15 cellular contexts compared by ENCODE assay signal in the genomic region with DNA sequence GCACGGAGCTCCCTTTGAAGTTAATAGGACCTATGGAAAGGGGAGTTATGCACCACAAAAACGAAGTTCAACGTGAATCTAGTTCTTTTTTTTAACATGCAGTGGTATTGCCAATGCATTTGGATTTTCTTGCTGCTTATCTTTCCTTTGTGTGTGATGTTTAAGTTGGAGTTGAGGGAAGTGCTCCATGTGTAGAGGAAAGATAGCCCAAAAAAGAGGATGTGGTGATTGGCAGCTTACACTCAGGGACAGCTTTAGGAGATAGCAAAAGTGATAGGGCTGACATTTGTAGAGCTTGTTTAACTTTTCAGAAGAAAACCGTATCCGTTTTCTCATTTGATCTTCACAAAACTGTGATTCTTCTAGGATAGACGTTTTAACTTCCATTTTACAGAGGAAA.
"Had no signal": no experiment of that assay in that cellular context is flagged by ENCODE, and none has a peak within 500 bp of the region (broad histone marks: within the 10 kb centered on the region; RNA-seq: fewer than 3 reads in every experiment).

No MANE protein-coding gene starts in this region.

- H3K4me3 ChIP-seq: colonic mucosa, spleen, tibial nerve had no signal

- H3K27ac Mint-ChIP-seq: activated CD4-positive, alpha-beta T cell treated with anti-CD3 and anti-CD28 coated beads, Interleukin-2, amount 10 ng/mL, durations not matched to agents 24 days and 14 days; activated naive CD4-positive, alpha-beta T cell treated with anti-CD3 and anti-CD28 coated beads, Interleukin-2, amount 10 ng/mL, durations not matched to agents 7 days and 5 days; stimulated activated naive B cell treated with anti-CD40 and anti-IgM and Interleukin-4, amounts not matched to agents 10 μg/mL and 1 μg/mL and 100 μg/mL, for 72 hours; WTC11 had no signal

- H3K4me3 Mint-ChIP-seq: activated CD4-positive, alpha-beta T cell treated with anti-CD3 and anti-CD28 coated beads, Interleukin-2, amount 10 ng/mL, durations not matched to agents 24 days and 14 days; activated naive CD4-positive, alpha-beta T cell treated with anti-CD3 and anti-CD28 coated beads, Interleukin-2, amount 10 ng/mL, durations not matched to agents 7 days and 5 days; stimulated activated naive B cell treated with anti-CD40 and anti-IgM and Interleukin-4, amounts not matched to agents 10 μg/mL and 1 μg/mL and 100 μg/mL, for 72 hours; WTC11 had no signal

- DNase-seq: activated CD4-positive, alpha-beta T cell treated with anti-CD3 and anti-CD28 coated beads, Interleukin-2, amount 10 ng/mL, durations not matched to agents 24 days and 14 days; activated naive CD4-positive, alpha-beta T cell treated with anti-CD3 and anti-CD28 coated beads, Interleukin-2, amount 10 ng/mL, durations not matched to agents 7 days and 5 days; activated T-cell treated with anti-CD3 and anti-CD28 coated beads for 4 hours; colonic mucosa; effector CD8-positive, alpha-beta T cell; hippocampal formation; kidney glomerular epithelial cell; spleen; stimulated activated CD4-positive, alpha-beta T cell treated with anti-CD3 and anti-CD28 coated beads, Interleukin-1b, Interleukin-23, amount 100 ng/mL, for 48 hours; stimulated activated naive B cell treated with anti-CD40 and anti-IgM and Interleukin-4, amounts not matched to agents 10 μg/mL and 1 μg/mL and 100 μg/mL, for 72 hours; T-helper 9 cell had no signal

- H3K9me3 Mint-ChIP-seq: activated CD4-positive, alpha-beta T cell treated with anti-CD3 and anti-CD28 coated beads, Interleukin-2, amount 10 ng/mL, durations not matched to agents 24 days and 14 days; activated T-helper 17 cell treated with anti-CD3 and anti-CD28 coated beads, Interleukin-2, amount 50 U/mL, for 72 hours; stimulated activated naive B cell treated with anti-CD40 and anti-IgM and Interleukin-4, amounts not matched to agents 10 μg/mL and 1 μg/mL and 100 μg/mL, for 72 hours had no signal

- H3K27me3 Mint-ChIP-seq: activated CD4-positive, alpha-beta T cell treated with anti-CD3 and anti-CD28 coated beads, Interleukin-2, amount 10 ng/mL, durations not matched to agents 24 days and 14 days; activated naive CD4-positive, alpha-beta T cell treated with anti-CD3 and anti-CD28 coated beads, Interleukin-2, amount 10 ng/mL, durations not matched to agents 7 days and 5 days; activated T-helper 17 cell treated with anti-CD3 and anti-CD28 coated beads, Interleukin-2, amount 50 U/mL, for 72 hours; stimulated activated naive B cell treated with anti-CD40 and anti-IgM and Interleukin-4, amounts not matched to agents 10 μg/mL and 1 μg/mL and 100 μg/mL, for 72 hours had no signal

- ATAC-seq: activated T-helper 17 cell treated with anti-CD3 and anti-CD28 coated beads, Interleukin-2, amount 50 U/mL, for 72 hours; sciatic nerve; stimulated activated naive B cell treated with anti-CD40 and anti-IgM and Interleukin-4, amounts not matched to agents 10 μg/mL and 1 μg/mL and 100 μg/mL, for 72 hours; WTC11 had no signal
